Comparison of ENCODE assay signal across 8 cellular contexts in genomic region chr4:107757860-107758476, GRCh38. TPM values are rescaled to one million over a fixed set of nuclear protein-coding genes. Genes with fewer than 3 reads are reported as not detected.
DNase-seq lines count a peak whose midpoint lies in the region; ATAC-seq and TF ChIP-seq lines count a peak whose summit lies in the region.

No MANE protein-coding gene starts in this region.

- H3K4me3 ChIP-seq in fibroblast of pulmonary artery (replicated peaks; ENCODE audit: low read depth, low read length) (no peak overlapping the region), stomach (no peak overlapping the region)

- H3K4me1 ChIP-seq in stomach = peaks cover 0 to 4% (median 0%) of the 10 kb centered on the region in 4 donors

- TF ChIP-seq CTCF in fibroblast of pulmonary artery (IDR thresholded peaks at IDR 0.05; ENCODE audit: low read length, missing control alignments) (peak; percentile 43), stomach (IDR thresholded peaks at IDR 0.05) (peak in 4 of 7 experiments; percentile 25 to 62 (median 54))

- no peaks in the 10 kb centered on the region for H3K27me3 ChIP-seq in stomach

- no peak overlapping the region for H3K27ac ChIP-seq in stomach

- intact Hi-C loops in stomach (cut with DNase I; ENCODE audit: low total_unique reads) = no loop called here

- H3K9me3 ChIP-seq in stomach = no peaks in the 10 kb centered on the region

- H3K36me3 ChIP-seq in stomach = no peaks in the 10 kb centered on the region

- no peak for TF ChIP-seq EP300 in stomach (IDR thresholded peaks at IDR 0.05)

- TF ChIP-seq POLR2A in stomach (IDR thresholded peaks at IDR 0.05) = no peak

- no peak for ATAC-seq in HG02678 (IDR thresholded peaks at IDR 0.05; ENCODE audit: unreplicated experiment)

- WGBS in stomach, 5 donors = 43 to 46% (median 44%) methylated on average over 2 of the region's 2 CpGs

- DNase-seq in COR-L47 (lab: John Stamatoyannopoulos, UW) (peak; percentile 34), HCEC 1CT (peak; percentile 5), RKO (ENCODE audit: low spot score) (peak; percentile 74), fibroblast of pulmonary artery (ENCODE audit: low read depth) (peak; percentile 70), stomach (no peak), activated T-cell treated with anti-CD3 and anti-CD28 coated beads for 4 hours (no peak), 8988T (no peak)

RNA-seq across cellular contexts. Expression of gene PAPSS1, which starts 37.9 kb away (rescaled TPM):
- total RNA-seq in stomach = 100 to 1,000 TPM in 2 of 5 donors, 10 to 100 TPM in 3; 12.7 to 102 (median 30.8) TPM
- 10 to 100 TPM; 32.1 to 71.2 (median 61.6) TPM for polyA plus RNA-seq in stomach

Comparison
In these comparisons a context has a peak if more than half of its experiments do, and no peak if none do; other contexts are left out.
1. DNase-seq: peak in COR-L47 (single experiment), HCEC 1CT (single experiment), RKO (single experiment) and fibroblast of pulmonary artery (single experiment); none in stomach (single experiment), activated T-cell treated with anti-CD3 and anti-CD28 coated beads for 4 hours (single experiment) and 8988T (single experiment).